26 cellular contexts compared by ENCODE assay signal in the genomic region with DNA sequence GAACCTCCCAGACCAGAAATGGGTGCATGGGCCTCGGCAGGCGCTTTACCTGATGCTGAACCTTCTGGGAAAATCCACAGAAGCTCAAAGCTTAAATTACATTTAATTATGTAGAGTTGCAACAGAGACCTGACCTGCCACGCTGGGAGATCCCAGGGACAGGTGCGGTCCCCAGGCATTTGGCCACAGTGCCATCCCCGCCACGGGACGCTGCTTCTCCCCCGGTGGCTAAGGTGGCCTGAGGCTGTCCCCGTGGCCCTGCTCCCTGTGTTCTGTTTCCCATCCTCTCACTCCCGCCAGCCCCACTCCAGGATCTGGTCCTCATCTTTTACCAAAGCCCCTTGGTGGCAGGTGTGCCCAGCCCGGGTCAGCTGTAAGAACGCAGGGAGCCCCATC. TPM values are rescaled to one million over a fixed set of nuclear protein-coding genes. Genes with fewer than 3 reads are reported as not detected.
DNase-seq lines count a peak whose midpoint lies in the region; ATAC-seq and TF ChIP-seq lines count a peak whose summit lies in the region.
"Had no signal": no experiment of that assay in that cellular context is flagged by ENCODE, and none has a peak within 500 bp of the region (broad histone marks: within the 10 kb centered on the region; RNA-seq: fewer than 3 reads in every experiment).

No MANE protein-coding gene starts in this region.

- no peaks in the 10 kb centered on the region for H3K27me3 ChIP-seq in Peyer's patch
- H3K27me3 ChIP-seq in esophagus squamous epithelium: no peaks in the 10 kb centered on the region
- H3K27me3 ChIP-seq: body of pancreas, left lung had no signal

- H3K36me3 ChIP-seq in Peyer's patch (peaks cover 0 to 54% (median 0%) of the 10 kb centered on the region in 3 donors), esophagus squamous epithelium (peaks cover 10 to 52% (median 18%) of the 10 kb centered on the region in 3 donors)

- no peaks in the 10 kb centered on the region for H3K9me3 Mint-ChIP-seq in stimulated activated naive CD8-positive, alpha-beta T cell treated with anti-CD3 and anti-CD28 coated beads, Interleukin-15, Interleukin-2, amounts not matched to agents 100 ng/mL and 50 ng/mL, for 24 hours
- H3K9me3 Mint-ChIP-seq in stimulated activated naive CD8-positive, alpha-beta T cell treated with anti-CD3 and anti-CD28 coated beads, Interleukin-15, amount 100 ng/mL, for 72 hours: no peaks in the 10 kb centered on the region
- H3K9me3 Mint-ChIP-seq in type B pancreatic cell: no peaks in the 10 kb centered on the region
- H3K9me3 Mint-ChIP-seq: activated naive CD8-positive, alpha-beta T cell treated with anti-CD3 and anti-CD28 coated beads, Interleukin-2, amount 50 U/mL, for 24 hours; natural killer cell had no signal

- no peaks in the 10 kb centered on the region for H3K36me3 Mint-ChIP-seq in stimulated activated naive CD8-positive, alpha-beta T cell treated with anti-CD3 and anti-CD28 coated beads, Interleukin-15, Interleukin-2, amounts not matched to agents 100 ng/mL and 50 ng/mL, for 24 hours (ENCODE audit: low read depth)
- no peaks in the 10 kb centered on the region for H3K36me3 Mint-ChIP-seq in type B pancreatic cell
- H3K36me3 Mint-ChIP-seq: natural killer cell had no signal

- intact Hi-C loops in esophagus squamous epithelium (cut with DNase I): no loop called here

- no peaks in the 10 kb centered on the region for H3K9me3 ChIP-seq in Peyer's patch
- H3K9me3 ChIP-seq in esophagus squamous epithelium: no peaks in the 10 kb centered on the region
- H3K9me3 ChIP-seq: body of pancreas, left lung had no signal

- H3K4me1 ChIP-seq in Peyer's patch (peaks cover 0 to 22% (median 3%) of the 10 kb centered on the region in 4 donors), esophagus squamous epithelium (peaks cover 22 to 73% (median 34%) of the 10 kb centered on the region in 3 donors)

- peak overlapping the region in 3 of 4 donors; percentile 69 to 96 (median 87) for H3K27ac ChIP-seq in Peyer's patch
- peak overlapping the region; percentile 63 to 83 (median 78) for H3K27ac ChIP-seq in esophagus squamous epithelium
- H3K27ac ChIP-seq: foreskin keratinocyte, left lung, SK-N-MC had no signal

- H3K4me3 Mint-ChIP-seq in stimulated activated naive CD8-positive, alpha-beta T cell treated with anti-CD3 and anti-CD28 coated beads, Interleukin-15, Interleukin-2, amounts not matched to agents 100 ng/mL and 50 ng/mL, for 24 hours: no peak overlapping the region
- no peak overlapping the region for H3K4me3 Mint-ChIP-seq in stimulated activated naive CD8-positive, alpha-beta T cell treated with anti-CD3 and anti-CD28 coated beads, Interleukin-15, amount 100 ng/mL, for 72 hours
- H3K4me3 Mint-ChIP-seq in type B pancreatic cell: no peak overlapping the region
- H3K4me3 Mint-ChIP-seq: activated naive CD8-positive, alpha-beta T cell treated with anti-CD3 and anti-CD28 coated beads, Interleukin-2, amount 50 U/mL, for 24 hours; natural killer cell had no signal

- DNase-seq in stimulated activated naive CD8-positive, alpha-beta T cell treated with anti-CD3 and anti-CD28 coated beads, Interleukin-15, amount 100 ng/mL, for 72 hours: no peak
- DNase-seq in Peyer's patch: no peak
- DNase-seq in esophagus squamous epithelium (lab: John Stamatoyannopoulos, UW): no peak
- no peak for DNase-seq in type B pancreatic cell (ENCODE audit: extremely low spot score, unreplicated experiment)
- no peak for DNase-seq in DMS53 treated with DMSO at 0.1 percent for 48 hours (lab: John Stamatoyannopoulos, UW; ENCODE audit: unreplicated experiment)
- no peak for DNase-seq in ureter (ENCODE audit: low spot score)
- DNase-seq: activated CD4-positive, alpha-beta T cell treated with anti-CD3 and anti-CD28 coated beads for 48 hours; activated naive CD8-positive, alpha-beta T cell treated with anti-CD3 and anti-CD28 coated beads, Interleukin-2, amount 50 U/mL, for 24 hours; effector CD4-positive, alpha-beta T cell; foreskin keratinocyte; GF-D8; Karpas-422; MV-4-11; natural killer cell; NCI-H1694; NCI-H526 treated with DMSO at 0.1 percent for 48 hours; RPMI8226; stimulated activated CD4-positive, alpha-beta T cell treated with anti-CD3 and anti-CD28 coated beads, Interleukin-12 subunit alpha, Interleukin-12 subunit beta, amount 100 ng/mL, for 4 hours; stimulated activated CD4-positive, alpha-beta T cell treated with anti-CD3 and anti-CD28 coated beads, Interleukin-4, amount 100 ng/mL, for 24 hours; stimulated activated naive CD8-positive, alpha-beta T cell treated with anti-CD3 and anti-CD28 coated beads, Interleukin-15, Interleukin-2, amounts not matched to agents 100 U/mL and 50 U/mL, for 24 hours; trophoblast cell had no signal

- no peaks in the 10 kb centered on the region for H3K27me3 Mint-ChIP-seq in stimulated activated naive CD8-positive, alpha-beta T cell treated with anti-CD3 and anti-CD28 coated beads, Interleukin-15, Interleukin-2, amounts not matched to agents 100 ng/mL and 50 ng/mL, for 24 hours
- H3K27me3 Mint-ChIP-seq in stimulated activated naive CD8-positive, alpha-beta T cell treated with anti-CD3 and anti-CD28 coated beads, Interleukin-15, amount 100 ng/mL, for 72 hours: no peaks in the 10 kb centered on the region
- H3K27me3 Mint-ChIP-seq in type B pancreatic cell: no peaks in the 10 kb centered on the region
- H3K27me3 Mint-ChIP-seq: activated naive CD8-positive, alpha-beta T cell treated with anti-CD3 and anti-CD28 coated beads, Interleukin-2, amount 50 U/mL, for 24 hours had no signal

- TF ChIP-seq CTCF in Peyer's patch (IDR thresholded peaks at IDR 0.05) (no peak), esophagus squamous epithelium (IDR thresholded peaks at IDR 0.05) (no peak), type B pancreatic cell (conservative IDR thresholded peaks at IDR 0.05) (no peak)

- H3K27ac Mint-ChIP-seq in stimulated activated naive CD8-positive, alpha-beta T cell treated with anti-CD3 and anti-CD28 coated beads, Interleukin-15, Interleukin-2, amounts not matched to agents 100 ng/mL and 50 ng/mL, for 24 hours: peak overlapping the region; percentile 8
- peak overlapping the region in 1 of 2 donors; percentile 42 for H3K27ac Mint-ChIP-seq in stimulated activated naive CD8-positive, alpha-beta T cell treated with anti-CD3 and anti-CD28 coated beads, Interleukin-15, amount 100 ng/mL, for 72 hours
- H3K27ac Mint-ChIP-seq in type B pancreatic cell: peak overlapping the region; percentile 16
- H3K27ac Mint-ChIP-seq: activated naive CD8-positive, alpha-beta T cell treated with anti-CD3 and anti-CD28 coated beads, Interleukin-2, amount 50 U/mL, for 24 hours; natural killer cell had no signal

- TF ChIP-seq POLR2A in Peyer's patch (IDR thresholded peaks at IDR 0.05) (no peak), esophagus squamous epithelium (IDR thresholded peaks at IDR 0.05) (no peak)

- ATAC-seq in stimulated activated naive CD8-positive, alpha-beta T cell treated with anti-CD3 and anti-CD28 coated beads, Interleukin-15, amount 100 ng/mL, for 72 hours: no peak
- ATAC-seq in HG02763 (IDR thresholded peaks at IDR 0.05; ENCODE audit: unreplicated experiment): no peak
- ATAC-seq: activated naive CD8-positive, alpha-beta T cell treated with anti-CD3 and anti-CD28 coated beads, Interleukin-2, amount 50 U/mL, for 24 hours; foreskin keratinocyte; natural killer cell; stimulated activated naive CD8-positive, alpha-beta T cell treated with anti-CD3 and anti-CD28 coated beads, Interleukin-15, Interleukin-2, amounts not matched to agents 100 U/mL and 50 U/mL, for 24 hours had no signal

- peaks cover 20% of the 10 kb centered on the region for H3K4me1 Mint-ChIP-seq in stimulated activated naive CD8-positive, alpha-beta T cell treated with anti-CD3 and anti-CD28 coated beads, Interleukin-15, Interleukin-2, amounts not matched to agents 100 ng/mL and 50 ng/mL, for 24 hours (ENCODE audit: low read depth)
- peaks cover 25% of the 10 kb centered on the region for H3K4me1 Mint-ChIP-seq in stimulated activated naive CD8-positive, alpha-beta T cell treated with anti-CD3 and anti-CD28 coated beads, Interleukin-15, amount 100 ng/mL, for 72 hours
- peaks cover 14% of the 10 kb centered on the region for H3K4me1 Mint-ChIP-seq in type B pancreatic cell (ENCODE audit: unreplicated experiment)

- no peak overlapping the region for H3K4me3 ChIP-seq in Peyer's patch
- H3K4me3 ChIP-seq in esophagus squamous epithelium: no peak overlapping the region
- H3K4me3 ChIP-seq: body of pancreas, left lung, SK-N-MC had no signal

- 92 to 98% methylated on average over 8 to 11 of the region's 12 CpGs for WGBS in esophagus squamous epithelium, 2 donors

RNA-seq across cellular contexts. Expression of a gene that starts 39.6 kb away (rescaled TPM):
- total RNA-seq in Peyer's patch: 100 to 1,000 TPM in 3 of 4 donors, 10 to 100 TPM in 1; 98.2 to 428 (median 422) TPM
- 100 to 1,000 TPM in 1 of 4 donors, 10 to 100 TPM in 3; 27.0 to 122 (median 33.3) TPM for total RNA-seq in esophagus squamous epithelium
- 56.4 and 80.9 TPM in 2 replicates for total RNA-seq in type B pancreatic cell (ENCODE audit: low replicate concordance)
- 34.9 TPM for total RNA-seq in ureter
